Comparison of ENCODE assay signal across 23 cellular contexts in genomic region chr22:24481641-24482040, GRCh38. TPM values are rescaled to one million over a fixed set of nuclear protein-coding genes. Genes with fewer than 3 reads are reported as not detected.
DNase-seq lines count a peak whose midpoint lies in the region; ATAC-seq, FAIRE-seq and TF ChIP-seq lines count a peak whose summit lies in the region.
"Had no signal": no experiment of that assay in that cellular context is flagged by ENCODE, and none has a peak within 500 bp of the region (broad histone marks: within the 10 kb centered on the region; RNA-seq: fewer than 3 reads in every experiment).

No MANE protein-coding gene starts in this region.

- no peak overlapping the region for H4K91ac ChIP-seq in mesenchymal stem cell (ENCODE audit: low read length)

- H3K27ac Mint-ChIP-seq in GM23338, result no peak overlapping the region
- H3K27ac Mint-ChIP-seq: CD4-positive, alpha-beta T cell had no signal

- H3K23ac ChIP-seq in mesenchymal stem cell (ENCODE audit: low read length in 2 of 2), result no peak overlapping the region

- H3K79me2 ChIP-seq in GM23338 (replicated peaks; ENCODE audit: insufficient read depth), result no peaks in the 10 kb centered on the region

- FAIRE-seq in RCC 7860 (lab: Jason Lieb, UNC), result peak; percentile 14

- no peak overlapping the region for H3K27ac ChIP-seq in GM23338 (ENCODE audit: low read depth)
- H3K27ac ChIP-seq in mesenchymal stem cell (ENCODE audit: low read length, poor library complexity, severe bottlenecking), result peak overlapping the region; percentile 28
- H3K27ac ChIP-seq: Peyer's patch had no signal

- H3K4me2 ChIP-seq in GM23338 (no peak overlapping the region), mesenchymal stem cell (ENCODE audit: low read length, poor library complexity, severe bottlenecking) (no peak overlapping the region)

- H3K9ac ChIP-seq in mesenchymal stem cell (ENCODE audit: low read length), result peak overlapping the region; percentile 42

- H3K4ac ChIP-seq in mesenchymal stem cell (ENCODE audit: low read depth in 1 of 2, low read length in 2 of 2), result no peak overlapping the region

- no peak overlapping the region for H3K18ac ChIP-seq in mesenchymal stem cell (ENCODE audit: low read depth in 1 of 2, low read length in 2 of 2)

- H3K27me3 ChIP-seq in GM23338 (ENCODE audit: insufficient read depth) (no peaks in the 10 kb centered on the region), mesenchymal stem cell (ENCODE audit: control insufficient read depth in 1 of 2, insufficient read depth in 1 of 2, low read length in 2 of 2) (no peaks in the 10 kb centered on the region)
- H3K27me3 ChIP-seq: BE2C, Peyer's patch had no signal

- H4K8ac ChIP-seq in mesenchymal stem cell (ENCODE audit: low read length), result no peak overlapping the region

- H3K4me1 ChIP-seq in GM23338 (ENCODE audit: insufficient read depth) (0 out of 2 replicates have a peak, but pooled peaks cover 3% of the 10 kb centered on the region), mesenchymal stem cell (ENCODE audit: control insufficient read depth, insufficient read depth, low read depth, low read length) (peaks cover 11% of the 10 kb centered on the region)
- H3K4me1 ChIP-seq: Peyer's patch had no signal

- no peaks in the 10 kb centered on the region for H4K20me1 ChIP-seq in GM23338 (replicated peaks; ENCODE audit: insufficient read depth)

- H2AFZ ChIP-seq in GM23338 (no peak overlapping the region), mesenchymal stem cell (ENCODE audit: low read depth, low read length) (no peak overlapping the region)

- no peak for TF ChIP-seq POLR2A in lower leg skin (IDR thresholded peaks at IDR 0.05)

- no peaks in the 10 kb centered on the region for H3K36me3 ChIP-seq in GM23338 (ENCODE audit: insufficient read depth)
- H3K36me3 ChIP-seq in mesenchymal stem cell (ENCODE audit: control insufficient read depth in 1 of 2, insufficient read depth in 2 of 2, low read depth in 1 of 2, low read length in 2 of 2), result no peaks in the 10 kb centered on the region
- H3K36me3 ChIP-seq: BE2C, Peyer's patch had no signal

- 85% methylated on average over 1 of the region's 1 CpG for WGBS in mesenchymal stem cell
- WGBS in lower leg skin, 2 donors, result 56 to 79% methylated on average over 1 of the region's 1 CpG

- ATAC-seq in GM23338 (peak; percentile 71), GM21723 (IDR thresholded peaks at IDR 0.05; ENCODE audit: unreplicated experiment) (no peak), HG02840 (IDR thresholded peaks at IDR 0.05; ENCODE audit: low FRiP score, unreplicated experiment) (no peak)

- H2BK12ac ChIP-seq in mesenchymal stem cell (ENCODE audit: low read length in 2 of 2), result no peak overlapping the region

- intact Hi-C loops in lower leg skin (cut with DNase I; ENCODE audit: low total_unique reads), result no loop called here

- H3K79me1 ChIP-seq in mesenchymal stem cell (replicated peaks; ENCODE audit: low read length, poor library complexity, severe bottlenecking), result no peaks in the 10 kb centered on the region

- no peak overlapping the region for H2BK5ac ChIP-seq in mesenchymal stem cell (ENCODE audit: low read depth, low read length, poor library complexity, severe bottlenecking)

- H3K27me3 Mint-ChIP-seq in GM23338 (ENCODE audit: insufficient read depth, low read depth, poor library complexity), result no peaks in the 10 kb centered on the region
- H3K27me3 Mint-ChIP-seq: CD4-positive, alpha-beta T cell had no signal

- no peaks in the 10 kb centered on the region for H3K9me3 ChIP-seq in mesenchymal stem cell (ENCODE audit: control insufficient read depth, low read length)
- H3K9me3 ChIP-seq: BE2C, Caco-2, Peyer's patch had no signal

- TF ChIP-seq CTCF in GM23338 (conservative IDR thresholded peaks at IDR 0.05; ENCODE audit: low read depth in 2 of 2), result no peak
- TF ChIP-seq CTCF in lower leg skin (IDR thresholded peaks at IDR 0.05), result no peak

- peak; percentile 51 for DNase-seq in NCI-H82 (lab: John Stamatoyannopoulos, UW)
- no peak for DNase-seq in NCI-H82 treated with DMSO at 0.1 percent for 48 hours (lab: John Stamatoyannopoulos, UW; ENCODE audit: unreplicated experiment)
- DNase-seq in GM23338 (ENCODE audit: low spot score), result no peak
- no peak for DNase-seq in RCC 7860 (ENCODE audit: low spot score)
- no peak for DNase-seq in mesenchymal stem cell
- no peak for DNase-seq in lower leg skin (ENCODE audit: low spot score in 2 of 2)
- DNase-seq: 8988T; BE2C; Caco-2; CD4-positive, alpha-beta T cell; DMS153; GF-D8; GOT3; KG1; NCI-H1092 treated with DMSO at 0.1 percent for 48 hours; NCI-H1694; NCI-H2081 treated with DMSO at 0.1 percent for 48 hours; NCI-H510A; NCI-H774; Peyer's patch; SHP77 had no signal

- H3K4me3 ChIP-seq in GM23338 (no peak overlapping the region), mesenchymal stem cell (ENCODE audit: insufficient read depth in 1 of 2, low read depth in 1 of 2, low read length in 2 of 2) (no peak overlapping the region), lower leg skin (ENCODE audit: low read depth, poor library complexity, severe bottlenecking) (no peak overlapping the region)
- H3K4me3 ChIP-seq: Peyer's patch had no signal

- H2BK120ac ChIP-seq in mesenchymal stem cell (ENCODE audit: low read depth, low read length), result no peak overlapping the region

- H2BK15ac ChIP-seq in mesenchymal stem cell (ENCODE audit: low read depth, poor library complexity, severe bottlenecking), result no peak overlapping the region

- H3K4me3 Mint-ChIP-seq in GM23338, result no peak overlapping the region
- H3K4me3 Mint-ChIP-seq: CD4-positive, alpha-beta T cell had no signal

- no peak overlapping the region for H2AK5ac ChIP-seq in mesenchymal stem cell (ENCODE audit: low read length, severe bottlenecking)

- no peaks in the 10 kb centered on the region for H3K36me3 Mint-ChIP-seq in GM23338 (ENCODE audit: low read depth)

- H3K14ac ChIP-seq in mesenchymal stem cell (ENCODE audit: low read length in 2 of 2), result no peak overlapping the region

- H3K9me3 Mint-ChIP-seq in GM23338, result no peaks in the 10 kb centered on the region; the same call in 1 of the 3 replicates

- no peaks in the 10 kb centered on the region for H3K9me2 ChIP-seq in GM23338 (ENCODE audit: insufficient read depth)

- H3F3A ChIP-seq in GM23338 (replicated peaks; ENCODE audit: low read depth), result no peaks in the 10 kb centered on the region

- H3K4me1 Mint-ChIP-seq in GM23338, result peaks cover 10% of the 10 kb centered on the region; the same call in 2 of the 3 replicates

TF ChIP-seq in GM23338, 12 proteins besides CTCF, POLR2A, EP300 and RAD21 (continues in another document):
- no peak for TF ChIP-seq CREB1 (CRISPR knock-in tag; IDR thresholded peaks at IDR 0.05; ENCODE audit: low read depth)
- no peak for TF ChIP-seq STAT1 (IDR thresholded peaks at IDR 0.05; ENCODE audit: unreplicated experiment)
- no peak for TF ChIP-seq ETS1 (IDR thresholded peaks at IDR 0.05)
- TF ChIP-seq EZH2phosphoT487 (IDR thresholded peaks at IDR 0.05; ENCODE audit: unreplicated experiment), result no peak
- TF ChIP-seq NANOG (IDR thresholded peaks at IDR 0.05; ENCODE audit: borderline replicate concordance), result no peak
- TF ChIP-seq ZNF331 (CRISPR knock-in tag; IDR thresholded peaks at IDR 0.05; ENCODE audit: low read depth), result no peak
- TF ChIP-seq POLR2AphosphoS5 (IDR thresholded peaks at IDR 0.05; ENCODE audit: low read depth), result no peak
- TF ChIP-seq REST (IDR thresholded peaks at IDR 0.05; ENCODE audit: unreplicated experiment), result no peak

RNA-seq across cellular contexts. Expression of gene UPB1, which starts 13.5 kb away (rescaled TPM):
- total RNA-seq in GM23338 (2014; rRNA removed; shearing (Covaris generic)), result 0.16 TPM in 1 of 2 replicates, not detected in the other
- 0.13 and 0.14 TPM in 2 replicates for polyA plus RNA-seq in GM23338 (2016; fragmentation: Nextera tagmentation; extraction: Ambion mirVana)
- 0.06 TPM for polyA plus RNA-seq in mesenchymal stem cell (2013, experiment 1 of 2)
- 0.04 TPM for polyA plus RNA-seq in mesenchymal stem cell (2013, experiment 2 of 2)
- 1 to 10 TPM in 3 of 4 donors, under 1 TPM in 1; 0.99 to 2.1 (median 1.9) TPM for total RNA-seq in lower leg skin

RNA-seq across cellular contexts. Expression of gene ADORA2A, which starts 54.2 kb away (rescaled TPM):
- total RNA-seq in GM23338 (2014; rRNA removed; shearing (Covaris generic)), result 11.0 and 13.5 TPM in 2 replicates
- polyA plus RNA-seq in GM23338 (2016; fragmentation: Nextera tagmentation; extraction: Ambion mirVana), result 3.4 and 4.1 TPM in 2 replicates
- polyA plus RNA-seq in mesenchymal stem cell (2013, experiment 1 of 2), result 1.0 TPM
- 1.1 TPM for polyA plus RNA-seq in mesenchymal stem cell (2013, experiment 2 of 2)
- total RNA-seq in lower leg skin, result 1 to 10 TPM in 2 of 4 donors, under 1 TPM in 2; 0.39 to 8.4 (median 1.3) TPM
